In genomic region chr2:43818761-43819160, GRCh38 we compare ENCODE assay signal across 9 cellular contexts. TPM values are rescaled to one million over a fixed set of nuclear protein-coding genes. Genes with fewer than 3 reads are reported as not detected.
DNase-seq lines count a peak whose midpoint lies in the region; ATAC-seq lines count a peak whose summit lies in the region.
"Had no signal": no experiment of that assay in that cellular context is flagged by ENCODE, and none has a peak within 500 bp of the region (broad histone marks: within the 10 kb centered on the region; RNA-seq: fewer than 3 reads in every experiment).

No MANE protein-coding gene starts in this region.

- no peak overlapping the region for H3K4me3 Mint-ChIP-seq in activated CD8-positive, alpha-beta T cell treated with anti-CD3 and anti-CD28 coated beads, Interleukin-2, amount 10 ng/mL, durations not matched to agents 7 days and 5 days
- H3K4me3 Mint-ChIP-seq in memory B cell: no peak overlapping the region

- POLR2A ChIA-PET in activated CD8-positive, alpha-beta T cell treated with anti-CD3 and anti-CD28 coated beads, Interleukin-2, amount 10 ng/mL, durations not matched to agents 7 days and 5 days (lab: Charles Lee): no interaction called here

- CTCF ChIA-PET in activated CD8-positive, alpha-beta T cell treated with anti-CD3 and anti-CD28 coated beads, Interleukin-2, amount 10 ng/mL, durations not matched to agents 7 days and 5 days (lab: Charles Lee): no interaction called here

- H3K36me3 Mint-ChIP-seq in activated CD8-positive, alpha-beta T cell treated with anti-CD3 and anti-CD28 coated beads, Interleukin-2, amount 10 ng/mL, durations not matched to agents 7 days and 5 days (ENCODE audit: low read depth): no peaks in the 10 kb centered on the region
- peaks cover 4% of the 10 kb centered on the region for H3K36me3 Mint-ChIP-seq in memory B cell

- ATAC-seq in activated CD8-positive, alpha-beta T cell treated with anti-CD3 and anti-CD28 coated beads, Interleukin-2, amount 10 ng/mL, durations not matched to agents 7 days and 5 days: no peak
- ATAC-seq in memory B cell (ENCODE audit: low read depth) (peak; percentile 78), HG02938 (IDR thresholded peaks at IDR 0.05; ENCODE audit: unreplicated experiment) (no peak)

- H3K27ac Mint-ChIP-seq in activated CD8-positive, alpha-beta T cell treated with anti-CD3 and anti-CD28 coated beads, Interleukin-2, amount 10 ng/mL, durations not matched to agents 7 days and 5 days: no peak overlapping the region
- no peak overlapping the region for H3K27ac Mint-ChIP-seq in memory B cell

- DNase-seq in COLO829 (ENCODE audit: low spot score): peak; percentile 76
- DNase-seq in HPDE6-E6E7 (ENCODE audit: extremely low spot score): peak; percentile 53
- peak; percentile 26 for DNase-seq in activated CD8-positive, alpha-beta T cell treated with anti-CD3 and anti-CD28 coated beads, Interleukin-2, amount 10 ng/mL, durations not matched to agents 7 days and 5 days
- no peak for DNase-seq in memory B cell (ENCODE audit: low spot score in 2 of 2)
- DNase-seq in DMS79 (lab: John Stamatoyannopoulos, UW): no peak
- DNase-seq in NCI-H748 treated with DMSO at 0.1 percent for 48 hours (lab: John Stamatoyannopoulos, UW): no peak
- no peak for DNase-seq in NCI-H2029 (lab: John Stamatoyannopoulos, UW)

- no peaks in the 10 kb centered on the region for H3K4me1 Mint-ChIP-seq in activated CD8-positive, alpha-beta T cell treated with anti-CD3 and anti-CD28 coated beads, Interleukin-2, amount 10 ng/mL, durations not matched to agents 7 days and 5 days (ENCODE audit: low read depth)
- H3K4me1 Mint-ChIP-seq in memory B cell: no peaks in the 10 kb centered on the region

- H3K27me3 Mint-ChIP-seq in activated CD8-positive, alpha-beta T cell treated with anti-CD3 and anti-CD28 coated beads, Interleukin-2, amount 10 ng/mL, durations not matched to agents 7 days and 5 days (ENCODE audit: low read depth): peaks cover 17% of the 10 kb centered on the region
- H3K27me3 Mint-ChIP-seq in memory B cell: peaks cover 12% of the 10 kb centered on the region

- no peaks in the 10 kb centered on the region for H3K9me3 Mint-ChIP-seq in activated CD8-positive, alpha-beta T cell treated with anti-CD3 and anti-CD28 coated beads, Interleukin-2, amount 10 ng/mL, durations not matched to agents 7 days and 5 days (ENCODE audit: insufficient read depth)
- no peaks in the 10 kb centered on the region for H3K9me3 Mint-ChIP-seq in memory B cell

RNA-seq across cellular contexts. Expression of gene ABCG5, which starts 19.9 kb away (rescaled TPM):
- not detected for total RNA-seq in activated CD8-positive, alpha-beta T cell treated with anti-CD3 and anti-CD28 coated beads, Interleukin-2, amount 10 ng/mL, durations not matched to agents 7 days and 5 days
- total RNA-seq: tibial nerve had no signal

RNA-seq across cellular contexts. Expression of gene ABCG8, which starts 20.0 kb away (rescaled TPM):
- total RNA-seq in activated CD8-positive, alpha-beta T cell treated with anti-CD3 and anti-CD28 coated beads, Interleukin-2, amount 10 ng/mL, durations not matched to agents 7 days and 5 days: not detected
- total RNA-seq: tibial nerve had no signal

RNA-seq across cellular contexts. Expression of gene DYNC2LI1, which starts 44.9 kb away (rescaled TPM):
- total RNA-seq in activated CD8-positive, alpha-beta T cell treated with anti-CD3 and anti-CD28 coated beads, Interleukin-2, amount 10 ng/mL, durations not matched to agents 7 days and 5 days: 1 to 10 TPM; 2.8 to 3.2 TPM

Comparison
In these comparisons a context has a peak if more than half of its experiments do, and no peak if none do; other contexts are left out.
1. DNase-seq: peak in COLO829 (single experiment), HPDE6-E6E7 (single experiment) and activated CD8-positive, alpha-beta T cell treated with anti-CD3 and anti-CD28 coated beads, Interleukin-2, amount 10 ng/mL, durations not matched to agents 7 days and 5 days (single experiment); none in memory B cell (0 of 2), DMS79 (single experiment), NCI-H748 treated with DMSO at 0.1 percent for 48 hours (single experiment) and NCI-H2029 (single experiment).